ENCODE assay signal across 23 cellular contexts in genomic region chr11:31689559-31689958, GRCh38.
DNase-seq lines count a peak whose midpoint lies in the region; TF ChIP-seq lines count a peak whose summit lies in the region.
"Had no signal": no experiment of that assay in that cellular context is flagged by ENCODE, and none has a peak within 500 bp of the region (broad histone marks: within the 10 kb centered on the region; RNA-seq: fewer than 3 reads in every experiment).

No MANE protein-coding gene starts in this region.

- H4K20me1 ChIP-seq in MM.1S (ENCODE audit: insufficient read depth, low read length) = no peaks in the 10 kb centered on the region

- H3K9me2 ChIP-seq in MM.1S (replicated peaks; ENCODE audit: insufficient read depth, low read length) = no peaks in the 10 kb centered on the region

- no peaks in the 10 kb centered on the region for H3K9me3 ChIP-seq in MM.1S (replicated peaks; ENCODE audit: insufficient read depth, low read length)
- H3K9me3 ChIP-seq: SJCRH30 had no signal

- H3K4me2 ChIP-seq in MM.1S (ENCODE audit: low read depth, low read length) = no peak overlapping the region
- H3K4me2 ChIP-seq: PC-9 had no signal

- H3K4me3 Mint-ChIP-seq in glutamatergic neuron (ENCODE audit: unreplicated experiment) = no peak overlapping the region
- no peak overlapping the region for H3K4me3 Mint-ChIP-seq in activated naive CD8-positive, alpha-beta T cell treated with anti-CD3 and anti-CD28 coated beads for 36 hours

- H3K36me3 Mint-ChIP-seq in glutamatergic neuron (ENCODE audit: unreplicated experiment) = peaks cover 7% of the 10 kb centered on the region
- H3K36me3 Mint-ChIP-seq in activated naive CD8-positive, alpha-beta T cell treated with anti-CD3 and anti-CD28 coated beads for 36 hours = peaks cover 14% of the 10 kb centered on the region

- H2AFZ ChIP-seq in MM.1S (ENCODE audit: low read length) = no peak overlapping the region
- H2AFZ ChIP-seq: GM23248, PC-9 had no signal

- H3K27me3 ChIP-seq in MM.1S (replicated peaks; ENCODE audit: insufficient read depth, low read length) = no peaks in the 10 kb centered on the region
- H3K27me3 ChIP-seq: SJCRH30 had no signal

- H3K79me2 ChIP-seq in MM.1S (ENCODE audit: low read length) = no peaks in the 10 kb centered on the region

- H3K27ac Mint-ChIP-seq in glutamatergic neuron (ENCODE audit: unreplicated experiment) = peak overlapping the region; percentile 55
- no peak overlapping the region for H3K27ac Mint-ChIP-seq in activated naive CD8-positive, alpha-beta T cell treated with anti-CD3 and anti-CD28 coated beads for 36 hours

- TF ChIP-seq POLR2A in erythroblast (IDR thresholded peaks at IDR 0.05; ENCODE audit: low read length) = no peak

- no peak overlapping the region for H3K27ac ChIP-seq in MM.1S (ENCODE audit: low read length)
- H3K27ac ChIP-seq: GM23248, PC-9, SJCRH30 had no signal

- H3K27me3 Mint-ChIP-seq in glutamatergic neuron (ENCODE audit: unreplicated experiment) = peaks cover 2% of the 10 kb centered on the region
- no peaks in the 10 kb centered on the region for H3K27me3 Mint-ChIP-seq in activated naive CD8-positive, alpha-beta T cell treated with anti-CD3 and anti-CD28 coated beads for 36 hours

- H3K4me3 ChIP-seq in MM.1S (ENCODE audit: low read length) = no peak overlapping the region
- H3K4me3 ChIP-seq: GM23248, PC-9, SJCRH30 had no signal

- peaks cover 1% of the 10 kb centered on the region for H3K9me3 Mint-ChIP-seq in glutamatergic neuron (ENCODE audit: unreplicated experiment)
- H3K9me3 Mint-ChIP-seq in activated naive CD8-positive, alpha-beta T cell treated with anti-CD3 and anti-CD28 coated beads for 36 hours = peaks cover 10% of the 10 kb centered on the region

- H3F3A ChIP-seq in MM.1S (ENCODE audit: insufficient read depth, low read length) = no peaks in the 10 kb centered on the region

- H3K4me1 Mint-ChIP-seq in glutamatergic neuron (ENCODE audit: low read depth, unreplicated experiment) = peaks cover 30% of the 10 kb centered on the region
- H3K4me1 Mint-ChIP-seq in activated naive CD8-positive, alpha-beta T cell treated with anti-CD3 and anti-CD28 coated beads for 36 hours = peaks cover 15% of the 10 kb centered on the region

- no peak for TF ChIP-seq CTCF in MM.1S (IDR thresholded peaks at IDR 0.05; ENCODE audit: low read length)
- TF ChIP-seq CTCF in glutamatergic neuron (IDR thresholded peaks at IDR 0.05; ENCODE audit: partially characterized antibody, unreplicated experiment) = no peak

- no peaks in the 10 kb centered on the region for H3K36me3 ChIP-seq in MM.1S (replicated peaks; ENCODE audit: insufficient read depth, low read length)
- H3K36me3 ChIP-seq: SJCRH30 had no signal

- H3K4me1 ChIP-seq in MM.1S (ENCODE audit: low read length) = peaks cover 14% of the 10 kb centered on the region; the same call in 1 of the 2 replicates
- H3K4me1 ChIP-seq: SJCRH30 had no signal

- DNase-seq in NCI-H446 (lab: John Stamatoyannopoulos, UW) (peak; percentile 55 to 61), NCI-H446 treated with DMSO at 0.1 percent for 48 hours (lab: John Stamatoyannopoulos, UW) (no peak), MM.1S (peak; percentile 10), NCI-H2171 (lab: John Stamatoyannopoulos, UW) (peak; percentile 64), glutamatergic neuron (no peak), DMS53 treated with DMSO at 0.1 percent for 48 hours (lab: John Stamatoyannopoulos, UW; ENCODE audit: unreplicated experiment) (no peak), erythroblast (lab: John Stamatoyannopoulos, UW) (no peak)
- DNase-seq in activated naive CD8-positive, alpha-beta T cell treated with anti-CD3 and anti-CD28 coated beads for 36 hours = no peak
- DNase-seq: Calu3, DMS53, EL, GDM1, H7, Kasumi-1, NCI-H1105 treated with DMSO at 0.1 percent for 48 hours, NCI-H146, NCI-H2029 treated with DMSO at 0.1 percent for 48 hours, NCI-H2227 treated with DMSO at 0.1 percent for 48 hours, NCI-H510A treated with DMSO at 0.1 percent for 48 hours, NCI-H748 treated with DMSO at 0.1 percent for 48 hours, PC-9, SJCRH30 had no signal

- H3K9ac ChIP-seq in MM.1S (ENCODE audit: low read length) = no peak overlapping the region
- H3K9ac ChIP-seq: GM23248 had no signal

Comparison
In these comparisons a context has a peak if more than half of its experiments do, and no peak if none do; other contexts are left out.
1. DNase-seq: peak in NCI-H446 (2 of 2), MM.1S (single experiment) and NCI-H2171 (single experiment); none in NCI-H446 treated with DMSO at 0.1 percent for 48 hours (single experiment), glutamatergic neuron (single experiment), DMS53 treated with DMSO at 0.1 percent for 48 hours (single experiment), erythroblast (0 of 2) and activated naive CD8-positive, alpha-beta T cell treated with anti-CD3 and anti-CD28 coated beads for 36 hours (single experiment).